Comparison of ENCODE assay signal across 17 cellular contexts in genomic region chr9:116190595-116190994, GRCh38. TPM values are rescaled to one million over a fixed set of nuclear protein-coding genes. Genes with fewer than 3 reads are reported as not detected.
"Had no signal": no experiment of that assay in that cellular context is flagged by ENCODE, and none has a peak within 500 bp of the region (broad histone marks: within the 10 kb centered on the region; RNA-seq: fewer than 3 reads in every experiment).

No MANE protein-coding gene starts in this region.

- H3K9me3 Mint-ChIP-seq: activated naive CD4-positive, alpha-beta T cell treated with anti-CD3 and anti-CD28 coated beads, Interleukin-2, amount 50 U/mL, for 24 hours; activated T-cell treated with anti-CD3 and anti-CD28 coated beads, Interleukin-2, amount 50 U/mL, for 24 hours; neural crest cell had no signal

- H3K27ac ChIP-seq: left lung, skin epidermis, tibial artery, vagina had no signal

- H3K9me3 ChIP-seq: body of pancreas, left lung, tibial artery, vagina had no signal

- H3K4me3 Mint-ChIP-seq: activated CD8-positive, alpha-beta memory T cell treated with anti-CD3 and anti-CD28 coated beads, Interleukin-2, amount 10 ng/mL, durations not matched to agents 7 days and 5 days; activated naive CD4-positive, alpha-beta T cell treated with anti-CD3 and anti-CD28 coated beads, Interleukin-2, amount 50 U/mL, for 24 hours; activated T-cell treated with anti-CD3 and anti-CD28 coated beads, Interleukin-2, amount 50 U/mL, for 24 hours; central memory CD8-positive, alpha-beta T cell; neural crest cell; stimulated activated effector memory CD8-positive, alpha-beta T cell treated with anti-CD3 and anti-CD28 coated beads, Interleukin-12 subunit alpha, Interleukin-12 subunit beta, amount 100 ng/mL, for 72 hours had no signal

- H3K4me1 ChIP-seq: body of pancreas, left lung, tibial artery, vagina had no signal

- DNase-seq: activated CD4-positive, alpha-beta T cell treated with anti-CD3 and anti-CD28 coated beads, Interleukin-2, amount 50 U/mL, for 48 hours; activated CD4-positive, CD25-positive, alpha-beta regulatory T cell treated with anti-CD3 and anti-CD28 coated beads, Interleukin-2, amount 50 U/mL, for 72 hours; activated CD8-positive, alpha-beta memory T cell treated with anti-CD3 and anti-CD28 coated beads, Interleukin-2, amount 10 ng/mL, durations not matched to agents 7 days and 5 days; activated effector memory CD4-positive, alpha-beta T cell treated with Interleukin-2 at 50 U/mL for 16 hours; activated T-cell treated with anti-CD3 and anti-CD28 coated beads, Interleukin-2, amount 50 U/mL, for 24 hours; body of pancreas; effector memory CD4-positive, alpha-beta T cell; left lung; retina; tibial artery had no signal

- H3K27me3 Mint-ChIP-seq: activated CD8-positive, alpha-beta memory T cell treated with anti-CD3 and anti-CD28 coated beads, Interleukin-2, amount 10 ng/mL, durations not matched to agents 7 days and 5 days; activated naive CD4-positive, alpha-beta T cell treated with anti-CD3 and anti-CD28 coated beads, Interleukin-2, amount 50 U/mL, for 24 hours; activated T-cell treated with anti-CD3 and anti-CD28 coated beads, Interleukin-2, amount 50 U/mL, for 24 hours; central memory CD8-positive, alpha-beta T cell had no signal

- H3K36me3 Mint-ChIP-seq: activated CD8-positive, alpha-beta memory T cell treated with anti-CD3 and anti-CD28 coated beads, Interleukin-2, amount 10 ng/mL, durations not matched to agents 7 days and 5 days; activated naive CD4-positive, alpha-beta T cell treated with anti-CD3 and anti-CD28 coated beads, Interleukin-2, amount 50 U/mL, for 24 hours; stimulated activated effector memory CD8-positive, alpha-beta T cell treated with anti-CD3 and anti-CD28 coated beads, Interleukin-12 subunit alpha, Interleukin-12 subunit beta, amount 100 ng/mL, for 72 hours had no signal

- H3K27ac Mint-ChIP-seq: activated CD8-positive, alpha-beta memory T cell treated with anti-CD3 and anti-CD28 coated beads, Interleukin-2, amount 10 ng/mL, durations not matched to agents 7 days and 5 days; activated naive CD4-positive, alpha-beta T cell treated with anti-CD3 and anti-CD28 coated beads, Interleukin-2, amount 50 U/mL, for 24 hours; activated T-cell treated with anti-CD3 and anti-CD28 coated beads, Interleukin-2, amount 50 U/mL, for 24 hours; stimulated activated effector memory CD8-positive, alpha-beta T cell treated with anti-CD3 and anti-CD28 coated beads, Interleukin-12 subunit alpha, Interleukin-12 subunit beta, amount 100 ng/mL, for 72 hours had no signal

- H3K27me3 ChIP-seq: body of pancreas, left lung, tibial artery, vagina had no signal

- H3K4me1 Mint-ChIP-seq: activated CD8-positive, alpha-beta memory T cell treated with anti-CD3 and anti-CD28 coated beads, Interleukin-2, amount 10 ng/mL, durations not matched to agents 7 days and 5 days; activated naive CD4-positive, alpha-beta T cell treated with anti-CD3 and anti-CD28 coated beads, Interleukin-2, amount 50 U/mL, for 24 hours; central memory CD8-positive, alpha-beta T cell; neural crest cell; stimulated activated effector memory CD8-positive, alpha-beta T cell treated with anti-CD3 and anti-CD28 coated beads, Interleukin-12 subunit alpha, Interleukin-12 subunit beta, amount 100 ng/mL, for 72 hours had no signal

- H3K36me3 ChIP-seq: left lung, vagina had no signal

- H3K4me3 ChIP-seq: body of pancreas, left lung, skin epidermis, tibial artery, vagina had no signal

RNA-seq across cellular contexts. Expression of gene PAPPA, which starts 37.0 kb away (rescaled TPM):
- total RNA-seq: activated CD8-positive, alpha-beta memory T cell treated with anti-CD3 and anti-CD28 coated beads, Interleukin-2, amount 10 ng/mL, durations not matched to agents 7 days and 5 days; T-helper 2 cell treated with Interferon-gamma antibody and Interleukin-4, amounts not matched to agents 100 ng/mL and 5 ng/mL, for 36 hours had no signal
